Comparison of ENCODE assay signal across 9 cellular contexts in genomic region chr9:130174025-130174424, GRCh38. TPM values are rescaled to one million over a fixed set of nuclear protein-coding genes. Genes with fewer than 3 reads are reported as not detected.
DNase-seq lines count a peak whose midpoint lies in the region; ATAC-seq, FAIRE-seq and TF ChIP-seq lines count a peak whose summit lies in the region.
"Had no signal": no experiment of that assay in that cellular context is flagged by ENCODE, and none has a peak within 500 bp of the region (broad histone marks: within the 10 kb centered on the region; RNA-seq: fewer than 3 reads in every experiment).

No MANE protein-coding gene starts in this region.

- H3K36me3 ChIP-seq in astrocyte (ENCODE audit: insufficient read depth, low read length) (no peaks in the 10 kb centered on the region), mesenchymal stem cell (ENCODE audit: control insufficient read depth in 1 of 2, insufficient read depth in 2 of 2, low read depth in 1 of 2, low read length in 2 of 2) (peaks cover 5 to 29% of the 10 kb centered on the region in 2 experiments), thoracic aorta (no peaks in the 10 kb centered on the region)

- peaks cover 20% of the 10 kb centered on the region for H3K4me1 ChIP-seq in astrocyte (ENCODE audit: insufficient read depth, low read length)
- peaks cover 37% of the 10 kb centered on the region for H3K4me1 ChIP-seq in mesenchymal stem cell (ENCODE audit: control insufficient read depth, insufficient read depth, low read depth, low read length)
- H3K4me1 ChIP-seq in thoracic aorta (ENCODE audit: control insufficient read depth in 1 of 2, low read depth in 2 of 2): peaks cover 21 to 60% of the 10 kb centered on the region in 2 donors

- H2AK5ac ChIP-seq in mesenchymal stem cell (ENCODE audit: low read length, severe bottlenecking): peak overlapping the region; percentile 71

- no peak for ATAC-seq in activated T-cell treated with anti-CD3 and anti-CD28 coated beads, Interleukin-2, amount 50 U/mL, for 72 hours (replicated peaks in 1 of 2)
- no peak for ATAC-seq in thoracic aorta (ENCODE audit: insufficient number of reproducible peaks, low FRiP score, low read depth)
- ATAC-seq in HG03460 (IDR thresholded peaks at IDR 0.05; ENCODE audit: unreplicated experiment): no peak

- H4K91ac ChIP-seq in mesenchymal stem cell (ENCODE audit: low read length): no peak overlapping the region

- WGBS in mesenchymal stem cell: 94% methylated on average over 9 of the region's 9 CpGs

- H4K8ac ChIP-seq in mesenchymal stem cell (ENCODE audit: low read length): no peak overlapping the region

- no peak overlapping the region for H2BK120ac ChIP-seq in mesenchymal stem cell (ENCODE audit: low read depth, low read length)

- no peak overlapping the region for H2BK15ac ChIP-seq in mesenchymal stem cell (ENCODE audit: low read depth, poor library complexity, severe bottlenecking)

- H3K14ac ChIP-seq in mesenchymal stem cell (ENCODE audit: low read length in 2 of 2): peak overlapping the region in 1 of 2 experiments; percentile 85

- H2BK5ac ChIP-seq in mesenchymal stem cell (ENCODE audit: low read depth, low read length, poor library complexity, severe bottlenecking): no peak overlapping the region

- H3K4me3 ChIP-seq in astrocyte (ENCODE audit: insufficient read depth, low read depth, low read length) (peak overlapping the region; percentile 61), mesenchymal stem cell (ENCODE audit: insufficient read depth in 1 of 2, low read depth in 1 of 2, low read length in 2 of 2) (peak overlapping the region; percentile 83 to 93), thoracic aorta (peak overlapping the region; percentile 90)

- DNase-seq in activated T-cell treated with anti-CD3 and anti-CD28 coated beads, Interleukin-2, amount 50 U/mL, for 72 hours: no peak
- DNase-seq in activated T-cell treated with anti-CD3 and anti-CD28 coated beads for 4 hours (no peak), astrocyte (ENCODE audit: low read depth) (no peak), mesenchymal stem cell (no peak), thoracic aorta (ENCODE audit: low spot score) (no peak), COR-L47 (lab: John Stamatoyannopoulos, UW) (no peak), NK-92 (lab: John Stamatoyannopoulos, UW; ENCODE audit: unreplicated experiment) (no peak)
- DNase-seq: activated naive CD8-positive, alpha-beta T cell treated with anti-CD3 and anti-CD28 coated beads, Interleukin-2, amount 10 ng/mL, durations not matched to agents 7 days and 5 days had no signal

- peaks cover 15% of the 10 kb centered on the region for H3K4me1 Mint-ChIP-seq in activated T-cell treated with anti-CD3 and anti-CD28 coated beads, Interleukin-2, amount 50 U/mL, for 72 hours (ENCODE audit: low read depth)
- H3K4me1 Mint-ChIP-seq in astrocyte (ENCODE audit: low read depth, unreplicated experiment): peaks cover 14% of the 10 kb centered on the region
- H3K4me1 Mint-ChIP-seq: activated naive CD8-positive, alpha-beta T cell treated with anti-CD3 and anti-CD28 coated beads, Interleukin-2, amount 10 ng/mL, durations not matched to agents 7 days and 5 days had no signal

- peak overlapping the region in 1 of 2 experiments; percentile 97 for H3K23ac ChIP-seq in mesenchymal stem cell (ENCODE audit: low read length in 2 of 2)

- no peaks in the 10 kb centered on the region for H3K9me3 Mint-ChIP-seq in activated T-cell treated with anti-CD3 and anti-CD28 coated beads, Interleukin-2, amount 50 U/mL, for 72 hours
- H3K9me3 Mint-ChIP-seq in astrocyte (ENCODE audit: unreplicated experiment): no peaks in the 10 kb centered on the region
- H3K9me3 Mint-ChIP-seq: activated naive CD8-positive, alpha-beta T cell treated with anti-CD3 and anti-CD28 coated beads, Interleukin-2, amount 10 ng/mL, durations not matched to agents 7 days and 5 days had no signal

- H2AFZ ChIP-seq in astrocyte (ENCODE audit: low read depth, low read length) (no peak overlapping the region), mesenchymal stem cell (ENCODE audit: low read depth, low read length) (no peak overlapping the region)

- peak overlapping the region; percentile 87 for H3K4me2 ChIP-seq in astrocyte (ENCODE audit: low read length)
- peak overlapping the region; percentile 57 for H3K4me2 ChIP-seq in mesenchymal stem cell (ENCODE audit: low read length, poor library complexity, severe bottlenecking)

- no peak overlapping the region for H3K27ac ChIP-seq in astrocyte (ENCODE audit: low read depth, low read length)
- H3K27ac ChIP-seq in mesenchymal stem cell (ENCODE audit: low read length, poor library complexity, severe bottlenecking): no peak overlapping the region
- peak overlapping the region; percentile 95 to 96 for H3K27ac ChIP-seq in thoracic aorta

- no peak for TF ChIP-seq CTCF in astrocyte (IDR thresholded peaks at IDR 0.05; ENCODE audit: insufficient read depth, low read depth, low read length)
- no peak for TF ChIP-seq CTCF in thoracic aorta (IDR thresholded peaks at IDR 0.05)

- peak overlapping the region in 1 of 2 experiments; percentile 88 for H2BK12ac ChIP-seq in mesenchymal stem cell (ENCODE audit: low read length in 2 of 2)

- no peak overlapping the region for H3K27ac Mint-ChIP-seq in activated T-cell treated with anti-CD3 and anti-CD28 coated beads, Interleukin-2, amount 50 U/mL, for 72 hours
- no peak overlapping the region for H3K27ac Mint-ChIP-seq in astrocyte (ENCODE audit: unreplicated experiment)
- H3K27ac Mint-ChIP-seq: activated naive CD8-positive, alpha-beta T cell treated with anti-CD3 and anti-CD28 coated beads, Interleukin-2, amount 10 ng/mL, durations not matched to agents 7 days and 5 days had no signal

- peaks cover 20% of the 10 kb centered on the region for H3K27me3 Mint-ChIP-seq in activated T-cell treated with anti-CD3 and anti-CD28 coated beads, Interleukin-2, amount 50 U/mL, for 72 hours (ENCODE audit: low read depth)
- H3K27me3 Mint-ChIP-seq in astrocyte (ENCODE audit: low read depth, unreplicated experiment): peaks cover 2% of the 10 kb centered on the region

- H3K9ac ChIP-seq in astrocyte (ENCODE audit: low read length) (peak overlapping the region; percentile 73), mesenchymal stem cell (ENCODE audit: low read length) (peak overlapping the region; percentile 86)

- H4K20me1 ChIP-seq in astrocyte (ENCODE audit: insufficient read depth, low read length): peaks cover 57% of the 10 kb centered on the region

- peak overlapping the region; percentile 83 to 86 for H3K4me3 Mint-ChIP-seq in activated T-cell treated with anti-CD3 and anti-CD28 coated beads, Interleukin-2, amount 50 U/mL, for 72 hours
- H3K4me3 Mint-ChIP-seq in astrocyte (ENCODE audit: unreplicated experiment): peak overlapping the region; percentile 91

- peaks cover 62% of the 10 kb centered on the region for H3K79me2 ChIP-seq in astrocyte (ENCODE audit: insufficient read depth, low read length)

- H3K18ac ChIP-seq in mesenchymal stem cell (ENCODE audit: low read depth in 1 of 2, low read length in 2 of 2): peak overlapping the region in 1 of 2 experiments; percentile 58

- H3K27me3 ChIP-seq in astrocyte (ENCODE audit: insufficient read depth, low read length) (no peaks in the 10 kb centered on the region), mesenchymal stem cell (ENCODE audit: control insufficient read depth in 1 of 2, insufficient read depth in 1 of 2, low read length in 2 of 2) (no peaks in the 10 kb centered on the region), thoracic aorta (replicated peaks; ENCODE audit: insufficient read depth) (no peaks in the 10 kb centered on the region)

- FAIRE-seq in astrocyte (lab: Jason Lieb, UNC): no peak

- H3K9me3 ChIP-seq in astrocyte (ENCODE audit: insufficient read depth, low read depth, low read length): no peaks in the 10 kb centered on the region
- H3K9me3 ChIP-seq in mesenchymal stem cell (ENCODE audit: control insufficient read depth, low read length): no peaks in the 10 kb centered on the region
- no peaks in the 10 kb centered on the region for H3K9me3 ChIP-seq in thoracic aorta

- H3K79me1 ChIP-seq in mesenchymal stem cell (replicated peaks; ENCODE audit: low read length, poor library complexity, severe bottlenecking): peaks cover 7% of the 10 kb centered on the region

- no peaks in the 10 kb centered on the region for H3K36me3 Mint-ChIP-seq in activated T-cell treated with anti-CD3 and anti-CD28 coated beads, Interleukin-2, amount 50 U/mL, for 72 hours (ENCODE audit: insufficient read depth in 2 of 2)
- H3K36me3 Mint-ChIP-seq in astrocyte (ENCODE audit: low read depth, unreplicated experiment): peaks cover 8% of the 10 kb centered on the region
- H3K36me3 Mint-ChIP-seq: activated naive CD8-positive, alpha-beta T cell treated with anti-CD3 and anti-CD28 coated beads, Interleukin-2, amount 10 ng/mL, durations not matched to agents 7 days and 5 days had no signal

- H3K4ac ChIP-seq in mesenchymal stem cell (ENCODE audit: low read depth in 1 of 2, low read length in 2 of 2): peak overlapping the region in 1 of 2 experiments; percentile 76

RNA-seq across cellular contexts. Expression of gene NCS1, which starts 1.8 kb away (rescaled TPM):
- 10 to 100 TPM; 18.7 to 28.1 TPM for total RNA-seq in activated T-cell treated with anti-CD3 and anti-CD28 coated beads, Interleukin-2, amount 50 U/mL, for 72 hours
- total RNA-seq in astrocyte: 119 and 126 TPM in 2 replicates
- polyA plus RNA-seq in mesenchymal stem cell (2013, experiment 1 of 2): 38.8 TPM
- 37.7 TPM for polyA plus RNA-seq in mesenchymal stem cell (2013, experiment 2 of 2)
- total RNA-seq in thoracic aorta: 10 to 100 TPM; 50.8 to 58.3 TPM

Comparison
In these comparisons a context has a peak if more than half of its experiments do, and no peak if none do; other contexts are left out.
1. H3K27ac ChIP-seq: peak in thoracic aorta (2 of 2); none in astrocyte (single experiment) and mesenchymal stem cell (single experiment).
2. Peak in every context shown above with its lines, with median percentiles within 50 percentile points of each other: H3K4me3 ChIP-seq.